In the genomic region with DNA sequence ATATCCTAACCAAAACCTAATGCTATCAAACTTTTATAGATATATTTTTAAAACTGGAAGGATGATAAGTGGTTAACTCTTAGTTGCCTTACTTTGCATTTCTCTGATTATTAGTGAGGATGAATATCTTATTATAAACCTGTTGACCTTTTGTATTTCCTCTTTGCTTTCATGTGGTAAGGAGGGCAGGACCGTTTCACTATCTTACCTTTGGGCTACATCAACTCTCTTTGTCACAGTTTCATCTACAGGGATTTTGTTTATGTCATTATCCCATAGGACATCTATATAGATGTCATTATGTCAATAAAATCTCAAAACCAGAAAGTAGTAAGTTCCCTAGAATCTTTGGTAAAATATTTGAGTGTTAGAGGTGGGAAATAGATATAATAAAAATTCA, we compare ENCODE assay signal across 27 cellular contexts.
DNase-seq lines count a peak whose midpoint lies in the region; ATAC-seq and TF ChIP-seq lines count a peak whose summit lies in the region.
"Had no signal": no experiment of that assay in that cellular context is flagged by ENCODE, and none has a peak within 500 bp of the region (broad histone marks: within the 10 kb centered on the region; RNA-seq: fewer than 3 reads in every experiment).

No MANE protein-coding gene starts in this region.

- no peaks in the 10 kb centered on the region for H4K20me1 ChIP-seq in SK-N-SH (ENCODE audit: insufficient read depth)

- no peaks in the 10 kb centered on the region for H3K27me3 ChIP-seq in tibial artery
- no peaks in the 10 kb centered on the region for H3K27me3 ChIP-seq in SK-N-SH (ENCODE audit: insufficient read depth)
- H3K27me3 ChIP-seq: brain microvascular endothelial cell, colonic mucosa, hepatocyte, left lung, pancreas had no signal

- no peaks in the 10 kb centered on the region for H3K4me1 ChIP-seq in tibial artery
- peaks cover 0 to 5% of the 10 kb centered on the region in 2 experiments; a peak in 2 of 4 replicates for H3K4me1 ChIP-seq in SK-N-SH (ENCODE audit: control insufficient read depth in 1 of 2, insufficient read depth in 2 of 2, low read depth in 1 of 2, low read length in 1 of 2)
- H3K4me1 ChIP-seq in mucosa of descending colon (ENCODE audit: low read depth): no peaks in the 10 kb centered on the region
- H3K4me1 ChIP-seq: colonic mucosa, left lung, pancreas had no signal

- no peak overlapping the region for H3K4me3 ChIP-seq in tibial artery
- no peak overlapping the region for H3K4me3 ChIP-seq in SK-N-SH (ENCODE audit: low read depth in 2 of 2, low read length in 1 of 2)
- no peak overlapping the region for H3K4me3 ChIP-seq in mucosa of descending colon
- H3K4me3 ChIP-seq: A549, colonic mucosa, hepatocyte, left lung, pancreas, PC-9 had no signal

- no peak overlapping the region for H3K9ac ChIP-seq in SK-N-SH

- 10% methylated on average over 1 of the region's 1 CpG for WGBS in SK-N-SH (ENCODE audit: low lambda C conversion rate)

- no peaks in the 10 kb centered on the region for H3K9me3 ChIP-seq in tibial artery
- no peaks in the 10 kb centered on the region for H3K9me3 ChIP-seq in SK-N-SH
- no peaks in the 10 kb centered on the region for H3K9me3 ChIP-seq in mucosa of descending colon
- H3K9me3 ChIP-seq: A549, colonic mucosa, left lung, pancreas had no signal

- H3F3A ChIP-seq in SK-N-SH (replicated peaks; ENCODE audit: insufficient read depth): no peaks in the 10 kb centered on the region

- no peak overlapping the region for H2AFZ ChIP-seq in SK-N-SH (ENCODE audit: low read depth)
- H2AFZ ChIP-seq: hepatocyte had no signal

- H3K79me2 ChIP-seq in SK-N-SH (ENCODE audit: insufficient read depth): no peaks in the 10 kb centered on the region
- H3K79me2 ChIP-seq: hepatocyte had no signal

- CTCF ChIA-PET in SK-N-SH (lab: Yijun Ruan, JAX): no interaction called here

- no peak overlapping the region for H3K4me2 ChIP-seq in SK-N-SH
- H3K4me2 ChIP-seq: A549, hepatocyte, PC-9 had no signal

- POLR2A ChIA-PET in SK-N-SH (lab: Yijun Ruan, JAX): interaction anchor here (0.6 kb wide), 1 partner anchor 221 kb away, joined by 3 read pairs; no protein-coding TSS in a partner anchor

- TF ChIP-seq CTCF in tibial artery (IDR thresholded peaks at IDR 0.05) (no peak), SK-N-SH (IDR thresholded peaks at IDR 0.05) (no peak), mucosa of descending colon (IDR thresholded peaks at IDR 0.05) (no peak)

- DNase-seq in tibial artery (no peak), SK-N-SH (no peak), mucosa of descending colon (no peak), SIG-M5 treated with dmso at 0.1 percent for 504 hours (lab: John Stamatoyannopoulos, UW; ENCODE audit: unreplicated experiment) (no peak)
- DNase-seq: activated T-cell treated with anti-CD3 and anti-CD28 coated beads, Interleukin-2, amount 50 U/mL, for 1 hour; brain microvascular endothelial cell; colonic mucosa; DMS79 treated with DMSO at 0.1 percent for 48 hours; effector memory CD8-positive, alpha-beta T cell; foreskin melanocyte; immature natural killer cell; left lung; natural killer cell; NCI-H1092 treated with DMSO at 0.1 percent for 48 hours; NCI-H2029; pancreas; PC-9; SHP77 had no signal

- no peak for TF ChIP-seq EP300 in SK-N-SH (IDR thresholded peaks at IDR 0.05; ENCODE audit: borderline replicate concordance in 1 of 2, low read depth in 1 of 2, low read length in 1 of 2)

- H3K36me3 ChIP-seq in tibial artery (no peaks in the 10 kb centered on the region), SK-N-SH (replicated peaks in 1 of 2; ENCODE audit: control insufficient read depth in 1 of 2, insufficient read depth in 2 of 2, low read length in 1 of 2) (peaks cover 0 to 7% of the 10 kb centered on the region in 2 experiments), mucosa of descending colon (ENCODE audit: low read depth) (no peaks in the 10 kb centered on the region)
- H3K36me3 ChIP-seq: brain microvascular endothelial cell, colonic mucosa, left lung, pancreas had no signal

- ATAC-seq in GM18519 (IDR thresholded peaks at IDR 0.05; ENCODE audit: low FRiP score, unreplicated experiment) (peak; percentile 29), GM21360 (IDR thresholded peaks at IDR 0.05; ENCODE audit: unreplicated experiment) (peak; percentile 41), HG02885 (IDR thresholded peaks at IDR 0.05; ENCODE audit: poor library complexity, unreplicated experiment) (peak; percentile 49), HG03520 (IDR thresholded peaks at IDR 0.05; ENCODE audit: unreplicated experiment) (peak; percentile 35), mucosa of descending colon (no peak)
- ATAC-seq: effector memory CD8-positive, alpha-beta T cell; esophagus mucosa; HCT116; left lung; natural killer cell; pancreas; sciatic nerve had no signal

- intact Hi-C loops in tibial artery (cut with DNase I; ENCODE audit: low total_unique reads) (no loop called here), mucosa of descending colon (cut with DNase I, micrococcal nuclease) (no loop called here)

- H3K27ac ChIP-seq in tibial artery: no peak overlapping the region
- no peak overlapping the region for H3K27ac ChIP-seq in SK-N-SH (ENCODE audit: low read depth in 2 of 2, low read length in 1 of 2)
- H3K27ac ChIP-seq: brain microvascular endothelial cell, colonic mucosa, hepatocyte, left lung, pancreas, PC-9 had no signal

- H3K9me2 ChIP-seq in SK-N-SH: no peaks in the 10 kb centered on the region

- TF ChIP-seq RAD21 in SK-N-SH (IDR thresholded peaks at IDR 0.05; ENCODE audit: low read length): no peak

TF ChIP-seq in SK-N-SH, 30 proteins besides CTCF, POLR2A, EP300 and RAD21:
- no peak for TF ChIP-seq RCOR1 (IDR thresholded peaks at IDR 0.05; ENCODE audit: low read length)
- TF ChIP-seq TEAD4 (IDR thresholded peaks at IDR 0.05; ENCODE audit: borderline replicate concordance, insufficient read depth): no peak
- TF ChIP-seq NRF1 (IDR thresholded peaks at IDR 0.05; ENCODE audit: low read depth, low read length): no peak
- no peak for TF ChIP-seq TAF1 (IDR thresholded peaks at IDR 0.05; ENCODE audit: borderline replicate concordance, low read depth, low read length)
- TF ChIP-seq, protein P1, sequence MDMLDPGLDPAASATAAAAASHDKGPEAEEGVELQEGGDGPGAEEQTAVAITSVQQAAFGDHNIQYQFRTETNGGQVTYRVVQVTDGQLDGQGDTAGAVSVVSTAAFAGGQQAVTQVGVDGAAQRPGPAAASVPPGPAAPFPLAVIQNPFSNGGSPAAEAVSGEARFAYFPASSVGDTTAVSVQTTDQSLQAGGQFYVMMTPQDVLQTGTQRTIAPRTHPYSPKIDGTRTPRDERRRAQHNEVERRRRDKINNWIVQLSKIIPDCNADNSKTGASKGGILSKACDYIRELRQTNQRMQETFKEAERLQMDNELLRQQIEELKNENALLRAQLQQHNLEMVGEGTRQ (IDR thresholded peaks at IDR 0.05; ENCODE audit: borderline replicate concordance, low read depth, low read length): no peak
- no peak for TF ChIP-seq GATA2 (CRISPR knock-in tag; IDR thresholded peaks at IDR 0.05)
- TF ChIP-seq GABPA (IDR thresholded peaks at IDR 0.05; ENCODE audit: low read depth): no peak
- TF ChIP-seq MEF2A (IDR thresholded peaks at IDR 0.05; ENCODE audit: borderline replicate concordance, low read depth): no peak
- TF ChIP-seq, protein P2, sequence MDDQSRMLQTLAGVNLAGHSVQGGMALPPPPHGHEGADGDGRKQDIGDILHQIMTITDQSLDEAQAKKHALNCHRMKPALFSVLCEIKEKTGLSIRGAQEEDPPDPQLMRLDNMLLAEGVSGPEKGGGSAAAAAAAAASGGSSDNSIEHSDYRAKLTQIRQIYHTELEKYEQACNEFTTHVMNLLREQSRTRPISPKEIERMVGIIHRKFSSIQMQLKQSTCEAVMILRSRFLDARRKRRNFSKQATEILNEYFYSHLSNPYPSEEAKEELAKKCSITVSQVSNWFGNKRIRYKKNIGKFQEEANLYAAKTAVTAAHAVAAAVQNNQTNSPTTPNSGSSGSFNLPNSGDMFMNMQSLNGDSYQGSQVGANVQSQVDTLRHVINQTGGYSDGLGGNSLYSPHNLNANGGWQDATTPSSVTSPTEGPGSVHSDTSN (IDR thresholded peaks at IDR 0.05): no peak
- TF ChIP-seq SIN3A (IDR thresholded peaks at IDR 0.05; ENCODE audit: borderline replicate concordance, low read depth, low read length): no peak
- TF ChIP-seq RFX5 (IDR thresholded peaks at IDR 0.05; ENCODE audit: low read length): no peak
- TF ChIP-seq JUND (IDR thresholded peaks at IDR 0.05): no peak
- no peak for TF ChIP-seq POLR2AphosphoS5 (IDR thresholded peaks at IDR 0.05; ENCODE audit: low read depth, low read length)
- no peak for TF ChIP-seq FOSL2 (IDR thresholded peaks at IDR 0.05; ENCODE audit: borderline replicate concordance, low read depth)
